8 cellular contexts compared by ENCODE assay signal in the genomic region with DNA sequence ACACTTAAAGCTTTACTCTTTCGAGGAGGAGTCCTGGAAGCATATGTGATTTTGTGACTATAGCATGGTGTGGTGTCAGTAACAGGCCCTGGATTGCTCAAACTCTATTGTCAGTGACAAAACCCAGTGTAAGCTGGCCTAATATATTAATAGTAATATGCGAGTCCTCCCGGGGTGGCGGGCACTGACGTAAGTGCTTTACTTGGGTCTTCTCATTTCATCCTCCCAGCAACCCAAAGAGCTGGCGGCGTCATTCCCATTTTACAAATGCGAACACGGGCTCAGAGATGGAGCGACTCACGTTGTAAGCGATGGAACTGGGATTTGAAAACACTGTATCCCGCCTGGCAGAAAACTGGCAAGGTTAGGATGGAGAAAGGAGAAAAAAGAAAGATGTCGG. TPM values are rescaled to one million over a fixed set of nuclear protein-coding genes. Genes with fewer than 3 reads are reported as not detected.
A peak's percentile ranks its signal among the peaks of the same experiment; 100 is the strongest.
DNase-seq lines count a peak whose midpoint lies in the region; ATAC-seq and TF ChIP-seq lines count a peak whose summit lies in the region.

No MANE protein-coding gene starts in this region.

- no peaks in the 10 kb centered on the region; the same call in 1 of the 2 replicates for H3K9me3 ChIP-seq in AG04450 (ENCODE audit: control insufficient read depth, insufficient read depth, low read length)
- H3K9me3 ChIP-seq in HUES48 (ENCODE audit: control insufficient read depth, insufficient read depth, low read length), result no peaks in the 10 kb centered on the region
- H3K9me3 ChIP-seq in muscle layer of colon (ENCODE audit: low read length), result no peaks in the 10 kb centered on the region

- TF ChIP-seq CTCF in AG04450 (IDR thresholded peaks at IDR 0.05; ENCODE audit: low read depth, low read length) (no peak), cardiac fibroblast (IDR thresholded peaks at IDR 0.05; ENCODE audit: low read depth, low read length) (no peak)

- H3K4me3 ChIP-seq in AG04450 (ENCODE audit: low read depth, low read length) (peak overlapping the region; percentile 95), HUES48 (ENCODE audit: low read depth, low read length) (peak overlapping the region; percentile 96), cardiac fibroblast (replicated peaks in 1 of 2; ENCODE audit: low read depth in 2 of 2, low read length in 2 of 2) (peak overlapping the region; percentile 92 to 95), muscle layer of colon (ENCODE audit: low read depth in 1 of 2, low read length in 2 of 2) (peak overlapping the region; percentile 58 to 96)

- CTCF ChIA-PET in AG04450 (lab: Charles Lee), result no interaction called here

- H3K36me3 ChIP-seq in HUES48 (ENCODE audit: control insufficient read depth, insufficient read depth, low read length) (0 out of 2 replicates have a peak, but pooled peaks cover 1% of the 10 kb centered on the region), muscle layer of colon (ENCODE audit: insufficient read depth, low read length) (peaks cover 5% of the 10 kb centered on the region)

- DNase-seq in AG04450 (ENCODE audit: low read depth, low spot score), result no peak
- DNase-seq in cardiac fibroblast (ENCODE audit: low read depth in 2 of 2), result peak in 1 of 2 donors; percentile 12
- no peak for DNase-seq in stimulated activated CD8-positive, alpha-beta memory T cell treated with anti-CD3 and anti-CD28 coated beads, Interleukin-4, amount 100 ng/mL, for 48 hours
- DNase-seq in NCI-H128 (lab: John Stamatoyannopoulos, UW; ENCODE audit: unreplicated experiment), result no peak
- no peak for DNase-seq in anterior cingulate cortex (lab: John Stamatoyannopoulos, UW)

- H3K27me3 ChIP-seq in AG04450 (ENCODE audit: control insufficient read depth, insufficient read depth, low read length), result no peaks in the 10 kb centered on the region
- H3K27me3 ChIP-seq in HUES48 (ENCODE audit: control insufficient read depth, insufficient read depth, low read length), result no peaks in the 10 kb centered on the region
- no peaks in the 10 kb centered on the region for H3K27me3 ChIP-seq in muscle layer of colon (ENCODE audit: control insufficient read depth in 1 of 2, insufficient read depth in 2 of 2, low read length in 2 of 2)

- POLR2A ChIA-PET in AG04450 (lab: Yijun Ruan, JAX), result no interaction called here

- ATAC-seq in HG02938 (IDR thresholded peaks at IDR 0.05; ENCODE audit: unreplicated experiment), result no peak

- H3K9ac ChIP-seq in HUES48 (ENCODE audit: low read depth, low read length) (peak overlapping the region; percentile 61), muscle layer of colon (ENCODE audit: low read length) (no peak overlapping the region)

- H3K4me1 ChIP-seq in HUES48 (ENCODE audit: control insufficient read depth, insufficient read depth, low read length), result peaks cover 7% of the 10 kb centered on the region; the same call in 1 of the 2 replicates
- H3K4me1 ChIP-seq in muscle layer of colon (ENCODE audit: insufficient read depth, low read length), result peaks cover 16% of the 10 kb centered on the region

- no peak overlapping the region for H3K27ac ChIP-seq in AG04450 (ENCODE audit: low read depth, low read length)
- H3K27ac ChIP-seq in HUES48 (ENCODE audit: low read depth, low read length), result peak overlapping the region; percentile 44
- H3K27ac ChIP-seq in muscle layer of colon (ENCODE audit: low read depth, low read length), result peak overlapping the region; percentile 68

RNA-seq across cellular contexts. Expression of gene TECPR1, which starts 0.6 kb away (rescaled TPM):
- 3.5 and 5.0 TPM in 2 replicates for polyA plus RNA-seq in AG04450 (2011; rRNA removed)
- 5.7 and 7.5 TPM in 2 replicates for polyA minus RNA-seq in AG04450 (2011; rRNA and poly(A)+ RNA removed)

RNA-seq across cellular contexts. Expression of gene BRI3, which starts 28.8 kb away (rescaled TPM):
- 91.9 and 104 TPM in 2 replicates for polyA plus RNA-seq in AG04450 (2011; rRNA removed)
- 47.8 and 68.2 TPM in 2 replicates for polyA minus RNA-seq in AG04450 (2011; rRNA and poly(A)+ RNA removed)

RNA-seq across cellular contexts. Expression of gene BHLHA15, which starts 41.4 kb away (rescaled TPM):
- polyA plus RNA-seq in AG04450 (2011; rRNA removed), result not detected in 2 replicates
- polyA minus RNA-seq in AG04450 (2011; rRNA and poly(A)+ RNA removed), result not detected in 2 replicates
